Comparison of ENCODE assay signal across 13 cellular contexts in genomic region chr7:137772748-137773147, GRCh38.
DNase-seq lines count a peak whose midpoint lies in the region; ATAC-seq and TF ChIP-seq lines count a peak whose summit lies in the region.
"Had no signal": no experiment of that assay in that cellular context is flagged by ENCODE, and none has a peak within 500 bp of the region (broad histone marks: within the 10 kb centered on the region; RNA-seq: fewer than 3 reads in every experiment).

No MANE protein-coding gene starts in this region.

- peak; percentile 58 for DNase-seq in GM04503 (ENCODE audit: low read depth)
- DNase-seq in RPMI7951 (ENCODE audit: low read depth), result peak; percentile 79
- peak; percentile 56 to 94 for DNase-seq in fibroblast of lung (ENCODE audit: low read depth in 2 of 2)
- DNase-seq in renal cortical epithelial cell (ENCODE audit: low read depth), result peak; percentile 79
- DNase-seq in NCI-H187 treated with DMSO at 0.1 percent for 48 hours (lab: John Stamatoyannopoulos, UW), result no peak
- DNase-seq in NCI-H1105 (lab: John Stamatoyannopoulos, UW), result no peak
- DNase-seq in activated CD8-positive, alpha-beta T cell treated with anti-CD3 and anti-CD28 coated beads for 36 hours, result no peak
- DNase-seq: activated effector memory CD4-positive, alpha-beta T cell treated with Interleukin-2 at 50 U/mL for 16 hours; left colon; posterior cingulate gyrus had no signal

- H3K27ac Mint-ChIP-seq in activated CD8-positive, alpha-beta T cell treated with anti-CD3 and anti-CD28 coated beads for 36 hours, result no peak overlapping the region
- H3K27ac Mint-ChIP-seq: T-helper 1 cell treated with Interleukin-12 subunit alpha and Interleukin-12 subunit beta and Interleukin-4 antibody, amounts not matched to agents 30 μg/mL and 1 μg/mL, for 36 hours had no signal

- H3K4me1 ChIP-seq in fibroblast of lung (ENCODE audit: control insufficient read depth, extremely low read depth, insufficient read depth, low read length), result peaks cover 22% of the 10 kb centered on the region
- H3K4me1 ChIP-seq: HAP-1 had no signal

- H3K36me3 ChIP-seq in fibroblast of lung (ENCODE audit: control insufficient read depth, insufficient read depth, low read length), result no peaks in the 10 kb centered on the region
- H3K36me3 ChIP-seq: HAP-1 had no signal

- H3K4me3 Mint-ChIP-seq in activated CD8-positive, alpha-beta T cell treated with anti-CD3 and anti-CD28 coated beads for 36 hours, result no peak overlapping the region
- H3K4me3 Mint-ChIP-seq: T-helper 1 cell treated with Interleukin-12 subunit alpha and Interleukin-12 subunit beta and Interleukin-4 antibody, amounts not matched to agents 30 μg/mL and 1 μg/mL, for 36 hours had no signal

- H3K4me1 Mint-ChIP-seq in activated CD8-positive, alpha-beta T cell treated with anti-CD3 and anti-CD28 coated beads for 36 hours (ENCODE audit: low read depth), result no peaks in the 10 kb centered on the region

- intact Hi-C loops in activated CD8-positive, alpha-beta T cell treated with anti-CD3 and anti-CD28 coated beads for 36 hours (cut with micrococcal nuclease), result no loop called here

- no peaks in the 10 kb centered on the region for H3K27me3 ChIP-seq in fibroblast of lung (ENCODE audit: control insufficient read depth, insufficient read depth, low read length)

- peaks cover 5% of the 10 kb centered on the region for H3K27me3 Mint-ChIP-seq in activated CD8-positive, alpha-beta T cell treated with anti-CD3 and anti-CD28 coated beads for 36 hours

- H3K9ac ChIP-seq in fibroblast of lung (ENCODE audit: insufficient read depth, low read length), result no peak overlapping the region

- POLR2A ChIA-PET in activated CD8-positive, alpha-beta T cell treated with anti-CD3 and anti-CD28 coated beads for 36 hours (lab: Charles Lee), result no interaction called here

- TF ChIP-seq CTCF in fibroblast of lung (conservative IDR thresholded peaks at IDR 0.05 in 1 of 2, IDR thresholded peaks at IDR 0.05 in 1 of 2; ENCODE audit: low read depth in 1 of 2, low read length in 2 of 2), result no peak
- TF ChIP-seq CTCF in activated CD8-positive, alpha-beta T cell treated with anti-CD3 and anti-CD28 coated beads for 36 hours (IDR thresholded peaks at IDR 0.05), result no peak

- H3K9me3 Mint-ChIP-seq in activated CD8-positive, alpha-beta T cell treated with anti-CD3 and anti-CD28 coated beads for 36 hours, result no peaks in the 10 kb centered on the region
- H3K9me3 Mint-ChIP-seq: T-helper 1 cell treated with Interleukin-12 subunit alpha and Interleukin-12 subunit beta and Interleukin-4 antibody, amounts not matched to agents 30 μg/mL and 1 μg/mL, for 36 hours had no signal

- CTCF ChIA-PET in activated CD8-positive, alpha-beta T cell treated with anti-CD3 and anti-CD28 coated beads for 36 hours (lab: Charles Lee), result no interaction called here

- H3K4me3 ChIP-seq in fibroblast of lung (replicated peaks in 1 of 4; ENCODE audit: control extremely low read depth in 1 of 4, insufficient read depth in 1 of 4, low read depth in 3 of 4, low read length in 4 of 4), result no peak overlapping the region
- H3K4me3 ChIP-seq: HAP-1 had no signal

- no peak for ATAC-seq in GM21717 (IDR thresholded peaks at IDR 0.05; ENCODE audit: unreplicated experiment)
- no peak for ATAC-seq in activated CD8-positive, alpha-beta T cell treated with anti-CD3 and anti-CD28 coated beads for 36 hours
- ATAC-seq: left colon had no signal

- no peaks in the 10 kb centered on the region for H4K20me1 ChIP-seq in fibroblast of lung (ENCODE audit: control insufficient read depth, extremely low read depth, insufficient read depth, low read length)

- H3K4me2 ChIP-seq in fibroblast of lung (ENCODE audit: extremely low read depth, insufficient read depth, low read length), result no peak overlapping the region

- no peaks in the 10 kb centered on the region for H3K36me3 Mint-ChIP-seq in activated CD8-positive, alpha-beta T cell treated with anti-CD3 and anti-CD28 coated beads for 36 hours (ENCODE audit: low read depth)

- no peak overlapping the region for H2AFZ ChIP-seq in fibroblast of lung (ENCODE audit: low read length)

- H3K79me2 ChIP-seq in fibroblast of lung (ENCODE audit: control insufficient read depth, insufficient read depth, low read length), result no peaks in the 10 kb centered on the region

- H3K27ac ChIP-seq in fibroblast of lung (ENCODE audit: insufficient read depth, low read length), result peak overlapping the region; percentile 53

- no peaks in the 10 kb centered on the region for H3K9me3 ChIP-seq in fibroblast of lung (ENCODE audit: control insufficient read depth, insufficient read depth, low read depth, low read length)
- H3K9me3 ChIP-seq: HAP-1 had no signal

Comparison
In these comparisons a context has a peak if more than half of its experiments do, and no peak if none do; other contexts are left out.
1. DNase-seq: peak in GM04503 (single experiment), RPMI7951 (single experiment), fibroblast of lung (2 of 2) and renal cortical epithelial cell (single experiment); none in NCI-H187 treated with DMSO at 0.1 percent for 48 hours (single experiment), NCI-H1105 (single experiment) and activated CD8-positive, alpha-beta T cell treated with anti-CD3 and anti-CD28 coated beads for 36 hours (single experiment).